ENCODE assay signal across 11 cellular contexts in the genomic region with DNA sequence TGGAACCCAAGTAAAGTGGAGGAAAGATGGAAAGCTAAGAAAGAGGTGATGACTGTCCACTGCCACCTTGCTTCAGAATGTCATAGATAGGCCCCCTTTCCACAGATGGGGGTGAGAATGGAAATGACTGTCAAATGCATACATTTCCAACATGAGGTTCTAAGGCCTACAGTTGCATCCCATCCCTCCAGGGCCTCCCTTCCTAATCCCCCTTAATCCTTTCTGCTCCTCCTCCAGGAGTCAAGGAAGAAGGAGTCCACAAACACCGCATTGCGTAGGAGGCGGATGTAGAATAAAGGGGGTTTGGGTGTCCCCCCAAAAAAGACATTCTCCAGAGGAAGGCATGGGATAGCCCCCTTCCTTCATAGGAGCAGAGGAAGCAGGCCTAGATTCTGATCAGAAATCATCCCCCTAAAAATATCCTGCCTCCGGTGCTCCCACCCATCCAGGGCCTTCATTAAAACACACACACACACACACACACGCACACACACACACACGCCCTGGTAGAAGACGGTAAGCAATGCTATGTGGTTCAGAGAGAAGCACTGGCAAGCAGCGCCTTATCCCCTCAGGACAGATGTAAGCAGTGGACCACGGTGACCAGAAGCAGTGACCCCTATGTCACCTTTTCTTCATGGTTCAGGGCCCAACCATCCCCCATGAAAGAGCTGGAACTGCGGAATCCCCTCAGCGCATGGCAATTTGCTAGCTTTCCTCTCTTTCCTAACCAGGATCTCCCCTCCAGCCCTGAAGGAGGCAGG. TPM values are rescaled to one million over a fixed set of nuclear protein-coding genes. Genes with fewer than 3 reads are reported as not detected.
DNase-seq lines count a peak whose midpoint lies in the region; ATAC-seq and TF ChIP-seq lines count a peak whose summit lies in the region.
"Had no signal": no experiment of that assay in that cellular context is flagged by ENCODE, and none has a peak within 500 bp of the region (broad histone marks: within the 10 kb centered on the region; RNA-seq: fewer than 3 reads in every experiment).

No MANE protein-coding gene starts in this region.

- H3K9me3 ChIP-seq in mesodermal cell (ENCODE audit: control insufficient read depth, low read length) (no peaks in the 10 kb centered on the region), heart right ventricle (no peaks in the 10 kb centered on the region), sigmoid colon (no peaks in the 10 kb centered on the region), MG63 (no peaks in the 10 kb centered on the region)

- TF ChIP-seq EP300 in sigmoid colon (IDR thresholded peaks at IDR 0.05): no peak

- no peak for TF ChIP-seq POLR2A in sigmoid colon (IDR thresholded peaks at IDR 0.05)

- no peak overlapping the region for H3K27ac Mint-ChIP-seq in GM23338
- peak overlapping the region; percentile 59 for H3K27ac Mint-ChIP-seq in activated naive CD8-positive, alpha-beta T cell

- H3K27ac ChIP-seq in ACC112 (ENCODE audit: low read depth, low read length): no peak overlapping the region
- H3K27ac ChIP-seq in GM23338 (ENCODE audit: low read depth): no peak overlapping the region
- peak overlapping the region; percentile 75 for H3K27ac ChIP-seq in mesodermal cell (ENCODE audit: low read depth, low read length, severe bottlenecking)
- H3K27ac ChIP-seq in heart right ventricle: no peak overlapping the region
- no peak overlapping the region for H3K27ac ChIP-seq in sigmoid colon

- peak overlapping the region; percentile 93 for H3K4me2 ChIP-seq in GM23338

- TF ChIP-seq CTCF in GM23338 (conservative IDR thresholded peaks at IDR 0.05; ENCODE audit: low read depth in 2 of 2) (no peak), heart right ventricle (IDR thresholded peaks at IDR 0.05) (no peak), sigmoid colon (IDR thresholded peaks at IDR 0.05) (no peak)

- peak overlapping the region; percentile 96 for H3K4me3 Mint-ChIP-seq in GM23338
- peak overlapping the region; percentile 89 for H3K4me3 Mint-ChIP-seq in activated naive CD8-positive, alpha-beta T cell

- H3K9me3 Mint-ChIP-seq in GM23338: no peaks in the 10 kb centered on the region
- H3K9me3 Mint-ChIP-seq in activated naive CD8-positive, alpha-beta T cell (ENCODE audit: low read depth): no peaks in the 10 kb centered on the region

- peak overlapping the region; percentile 89; the same call in 1 of the 2 replicates for H3K4me3 ChIP-seq in ACC112 (ENCODE audit: low read depth, low read length)
- peak overlapping the region; percentile 95 for H3K4me3 ChIP-seq in GM23338
- H3K4me3 ChIP-seq in mesodermal cell (ENCODE audit: extremely low read depth, insufficient read depth, low read length, poor library complexity, severe bottlenecking): peak overlapping the region; percentile 76
- H3K4me3 ChIP-seq in heart right ventricle: no peak overlapping the region
- H3K4me3 ChIP-seq in sigmoid colon: no peak overlapping the region
- no peak overlapping the region for H3K4me3 ChIP-seq in MG63

- no peak for ATAC-seq in GM23338
- ATAC-seq in HG03135 (IDR thresholded peaks at IDR 0.05; ENCODE audit: unreplicated experiment): no peak
- ATAC-seq in heart right ventricle: no peak

- DNase-seq in GM23338 (ENCODE audit: low spot score): no peak
- DNase-seq in heart right ventricle: no peak
- no peak for DNase-seq in sigmoid colon
- DNase-seq in MG63: no peak
- DNase-seq: activated CD4-positive, alpha-beta T cell treated with anti-CD3 and anti-CD28 coated beads, Interleukin-2, amount 50 U/mL, for 4 hours; NCI-H1417 treated with DMSO at 0.1 percent for 48 hours; stimulated activated CD4-positive, alpha-beta T cell treated with anti-CD3 and anti-CD28 coated beads, Interleukin-1b, Interleukin-23, amount 100 ng/mL, for 48 hours had no signal

- H3K4me1 Mint-ChIP-seq in GM23338: peaks cover 31% of the 10 kb centered on the region
- peaks cover 39% of the 10 kb centered on the region for H3K4me1 Mint-ChIP-seq in activated naive CD8-positive, alpha-beta T cell (ENCODE audit: low read depth)

- intact Hi-C loops in heart right ventricle (cut with DNase I) (no loop called here), sigmoid colon (cut with DNase I) (no loop called here)

- 78 to 79% methylated on average over 3 to 8 of the region's 11 CpGs for WGBS in mesodermal cell (ENCODE audit: insufficient coverage in 2 of 2), 2 experiments
- WGBS in heart right ventricle, 2 donors: 82 to 85% methylated on average over 11 of the region's 11 CpGs
- WGBS in sigmoid colon, 2 donors: 81 to 86% methylated on average over 11 of the region's 11 CpGs

- peaks cover 9% of the 10 kb centered on the region for H3K4me1 ChIP-seq in ACC112 (ENCODE audit: control insufficient read depth, insufficient read depth, low read length, unreplicated experiment)
- peaks cover 20% of the 10 kb centered on the region for H3K4me1 ChIP-seq in GM23338 (ENCODE audit: insufficient read depth)
- peaks cover 19% of the 10 kb centered on the region for H3K4me1 ChIP-seq in mesodermal cell (ENCODE audit: control insufficient read depth, insufficient read depth, low read length, poor library complexity, severe bottlenecking)
- H3K4me1 ChIP-seq in heart right ventricle: peaks cover 0 to 16% (median 0%) of the 10 kb centered on the region in 9 donors
- peaks cover 0 to 19% (median 16%) of the 10 kb centered on the region in 4 donors for H3K4me1 ChIP-seq in sigmoid colon

- H3K36me3 ChIP-seq in ACC112 (ENCODE audit: insufficient read depth, low read length) (peaks cover 5% of the 10 kb centered on the region; the same call in 1 of the 2 replicates), GM23338 (ENCODE audit: insufficient read depth) (no peaks in the 10 kb centered on the region), mesodermal cell (ENCODE audit: control insufficient read depth, insufficient read depth, low read length) (peaks cover 33% of the 10 kb centered on the region), heart right ventricle (no peaks in the 10 kb centered on the region), sigmoid colon (peaks cover 0 to 4% (median 0%) of the 10 kb centered on the region in 4 donors), MG63 (no peaks in the 10 kb centered on the region)

- no peak overlapping the region for H2AFZ ChIP-seq in ACC112 (ENCODE audit: low read length, unreplicated experiment)
- no peak overlapping the region for H2AFZ ChIP-seq in GM23338

- peaks cover 3% of the 10 kb centered on the region; the same call in 1 of the 2 replicates for H4K20me1 ChIP-seq in GM23338 (replicated peaks; ENCODE audit: insufficient read depth)

- peaks cover 15% of the 10 kb centered on the region for H3K27me3 Mint-ChIP-seq in GM23338 (ENCODE audit: insufficient read depth, low read depth, poor library complexity)
- no peaks in the 10 kb centered on the region for H3K27me3 Mint-ChIP-seq in activated naive CD8-positive, alpha-beta T cell

- H3F3A ChIP-seq in GM23338 (replicated peaks; ENCODE audit: low read depth): 0 out of 2 replicates have a peak, but pooled peaks cover 3% of the 10 kb centered on the region

- peaks cover 10% of the 10 kb centered on the region for H3K79me2 ChIP-seq in ACC112 (ENCODE audit: control insufficient read depth, insufficient read depth, low read length, unreplicated experiment)
- peaks cover 16% of the 10 kb centered on the region for H3K79me2 ChIP-seq in GM23338 (replicated peaks; ENCODE audit: insufficient read depth)

- H3K27me3 ChIP-seq in ACC112 (ENCODE audit: insufficient read depth, low read length) (no peaks in the 10 kb centered on the region), GM23338 (ENCODE audit: insufficient read depth) (no peaks in the 10 kb centered on the region), heart right ventricle (peaks cover 0 to 26% (median 6%) of the 10 kb centered on the region in 7 donors), sigmoid colon (no peaks in the 10 kb centered on the region), MG63 (no peaks in the 10 kb centered on the region)

- H3K9me2 ChIP-seq in GM23338 (ENCODE audit: insufficient read depth): no peaks in the 10 kb centered on the region

- peaks cover 24% of the 10 kb centered on the region for H3K36me3 Mint-ChIP-seq in GM23338 (ENCODE audit: low read depth)
- peaks cover 2% of the 10 kb centered on the region for H3K36me3 Mint-ChIP-seq in activated naive CD8-positive, alpha-beta T cell

RNA-seq across cellular contexts. Expression of gene SV2A, which starts 2.0 kb away (rescaled TPM):
- 41.7 and 42.5 TPM in 2 replicates for total RNA-seq in GM23338 (2014; rRNA removed; shearing (Covaris generic))
- 17.3 and 17.8 TPM in 2 replicates for polyA plus RNA-seq in GM23338 (2016; fragmentation: Nextera tagmentation; extraction: Ambion mirVana)
- 53.0 TPM for polyA plus RNA-seq in mesodermal cell (2013, experiment 1 of 2)
- polyA plus RNA-seq in mesodermal cell (2013, experiment 2 of 2): 42.6 TPM
- total RNA-seq in heart right ventricle: under 1 TPM; 0.14 to 0.68 (median 0.31) TPM
- polyA plus RNA-seq in heart right ventricle: under 1 TPM; 0.44 to 0.48 TPM
- 1 to 10 TPM; 3.3 to 6.9 (median 5.7) TPM for total RNA-seq in sigmoid colon
- polyA plus RNA-seq in sigmoid colon: 1 to 10 TPM in 1 of 3 donors, under 1 TPM in 1, not detected in 1; 0.60 to 2.7 TPM
- total RNA-seq in MG63 (2014; rRNA removed; shearing (Covaris generic); ENCODE audit: low replicate concordance): 0.16 TPM in 1 of 2 replicates, not detected in the other

RNA-seq across cellular contexts. Expression of gene SF3B4, which starts 12.0 kb away (rescaled TPM):
- 48.7 and 49.2 TPM in 2 replicates for total RNA-seq in GM23338 (2014; rRNA removed; shearing (Covaris generic))
- polyA plus RNA-seq in GM23338 (2016; fragmentation: Nextera tagmentation; extraction: Ambion mirVana): 84.0 and 85.7 TPM in 2 replicates
- 60.7 TPM for polyA plus RNA-seq in mesodermal cell (2013, experiment 1 of 2)
- 58.0 TPM for polyA plus RNA-seq in mesodermal cell (2013, experiment 2 of 2)
- 10 to 100 TPM; 19.8 to 31.9 (median 26.2) TPM for total RNA-seq in heart right ventricle
- polyA plus RNA-seq in heart right ventricle: 10 to 100 TPM; 12.6 to 20.3 TPM
- total RNA-seq in sigmoid colon: 10 to 100 TPM in 2 of 4 donors, 1 to 10 TPM in 2; 7.8 to 17.7 (median 10.4) TPM
- polyA plus RNA-seq in sigmoid colon: 10 to 100 TPM; 19.0 to 51.1 (median 30.6) TPM
- 35.9 and 42.3 TPM in 2 replicates for total RNA-seq in MG63 (2014; rRNA removed; shearing (Covaris generic); ENCODE audit: low replicate concordance)

RNA-seq across cellular contexts. Expression of gene BOLA1, which starts 16.2 kb away (rescaled TPM):
- 13.4 and 18.4 TPM in 2 replicates for total RNA-seq in GM23338 (2014; rRNA removed; shearing (Covaris generic))
- polyA plus RNA-seq in GM23338 (2016; fragmentation: Nextera tagmentation; extraction: Ambion mirVana) (23.1 and 26.2 TPM in 2 replicates), heart right ventricle (10 to 100 TPM; 22.7 to 33.6 TPM), sigmoid colon (10 to 100 TPM; 19.2 to 26.6 (median 21.5) TPM)
- polyA plus RNA-seq in mesodermal cell (2013, experiment 1 of 2): 2.4 TPM
- polyA plus RNA-seq in mesodermal cell (2013, experiment 2 of 2): 2.4 TPM
- total RNA-seq in heart right ventricle (10 to 100 TPM; 12.9 to 20.0 (median 15.8) TPM), sigmoid colon (10 to 100 TPM; 36.0 to 61.4 (median 50.6) TPM)
- total RNA-seq in MG63 (2014; rRNA removed; shearing (Covaris generic); ENCODE audit: low replicate concordance): 9.5 and 33.3 TPM in 2 replicates

RNA-seq across cellular contexts. Expression of gene MTMR11, which starts 21.1 kb away (rescaled TPM):
- 1.8 and 2.4 TPM in 2 replicates for total RNA-seq in GM23338 (2014; rRNA removed; shearing (Covaris generic))
- 2.1 and 3.6 TPM in 2 replicates for polyA plus RNA-seq in GM23338 (2016; fragmentation: Nextera tagmentation; extraction: Ambion mirVana)
- polyA plus RNA-seq in mesodermal cell (2013, experiment 1 of 2): 13.1 TPM
- polyA plus RNA-seq in mesodermal cell (2013, experiment 2 of 2): 12.6 TPM
- total RNA-seq in heart right ventricle: 1 to 10 TPM in 9 of 10 donors, under 1 TPM in 1; 0.95 to 5.3 (median 2.5) TPM
- 1 to 10 TPM; 1.9 to 5.3 TPM for polyA plus RNA-seq in heart right ventricle
- total RNA-seq in sigmoid colon: 10 to 100 TPM; 10.3 to 22.5 (median 17.9) TPM
- polyA plus RNA-seq in sigmoid colon: 10 to 100 TPM; 69.9 to 85.8 (median 76.9) TPM
- 0.35 and 3.0 TPM in 2 replicates for total RNA-seq in MG63 (2014; rRNA removed; shearing (Covaris generic); ENCODE audit: low replicate concordance)

Comparison
In these comparisons a context has a peak if more than half of its experiments do, and no peak if none do; other contexts are left out.
1. H3K4me3 ChIP-seq: peak in ACC112 (single experiment), GM23338 (single experiment) and mesodermal cell (single experiment); none in heart right ventricle (0 of 10), sigmoid colon (0 of 4) and MG63 (single experiment).